In the genomic region with DNA sequence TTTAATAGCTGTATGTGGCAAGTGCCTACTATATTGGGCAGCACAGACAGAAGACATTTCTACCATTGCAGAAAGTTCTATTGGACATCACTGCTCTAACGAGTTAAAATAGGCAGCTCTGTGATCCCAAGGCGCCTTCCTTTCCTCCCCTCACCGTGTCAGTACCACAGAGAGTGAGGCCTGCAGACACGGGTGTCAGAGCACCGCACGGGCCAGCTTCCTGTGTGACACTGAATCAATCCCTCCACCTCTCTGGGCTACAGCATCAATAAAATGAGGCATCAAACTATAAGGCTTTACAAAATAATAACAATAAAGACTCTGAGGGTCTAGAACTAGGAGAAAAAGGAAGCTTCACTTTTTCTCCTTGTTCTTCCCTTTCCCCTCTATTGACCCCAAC, we compare ENCODE assay signal across 16 cellular contexts.
"Had no signal": no experiment of that assay in that cellular context is flagged by ENCODE, and none has a peak within 500 bp of the region (broad histone marks: within the 10 kb centered on the region; RNA-seq: fewer than 3 reads in every experiment).

No MANE protein-coding gene starts in this region.

- ATAC-seq: activated CD4-positive, alpha-beta T cell treated with anti-CD3 and anti-CD28 coated beads for 36 hours; activated CD8-positive, alpha-beta T cell treated with anti-CD3 and anti-CD28 coated beads for 36 hours; left lung; natural killer cell; psoas muscle; right lobe of liver; T-helper 17 cell had no signal

- H3K27ac Mint-ChIP-seq: activated CD4-positive, alpha-beta T cell treated with anti-CD3 and anti-CD28 coated beads for 36 hours; activated CD8-positive, alpha-beta T cell treated with anti-CD3 and anti-CD28 coated beads for 36 hours; memory B cell; natural killer cell; T-helper 17 cell had no signal

- H3K4me1 Mint-ChIP-seq: activated CD4-positive, alpha-beta T cell treated with anti-CD3 and anti-CD28 coated beads for 36 hours; memory B cell; natural killer cell; T-helper 17 cell had no signal

- H3K36me3 Mint-ChIP-seq: memory B cell, natural killer cell had no signal

- H3K36me3 ChIP-seq: esophagus muscularis mucosa, left lung, right lobe of liver, tibial nerve, WERI-Rb-1 had no signal

- DNase-seq: activated CD4-positive, alpha-beta T cell treated with anti-CD3 and anti-CD28 coated beads for 36 hours; activated CD8-positive, alpha-beta T cell treated with anti-CD3 and anti-CD28 coated beads for 36 hours; activated naive CD4-positive, alpha-beta T cell; anterior cingulate cortex; hippocampal formation; kidney; left lung; natural killer cell; psoas muscle; stimulated activated CD4-positive, alpha-beta T cell treated with anti-CD3 and anti-CD28 coated beads, Interleukin-1b, Interleukin-23, amount 100 ng/mL, for 48 hours; T-helper 17 cell; WERI-Rb-1 had no signal

- H3K27me3 ChIP-seq: right lobe of liver had no signal

- H3K9me3 Mint-ChIP-seq: activated CD8-positive, alpha-beta T cell treated with anti-CD3 and anti-CD28 coated beads for 36 hours; memory B cell; natural killer cell had no signal

- H3K4me3 Mint-ChIP-seq: activated CD4-positive, alpha-beta T cell treated with anti-CD3 and anti-CD28 coated beads for 36 hours; activated CD8-positive, alpha-beta T cell treated with anti-CD3 and anti-CD28 coated beads for 36 hours; memory B cell; natural killer cell; T-helper 17 cell had no signal

- H3K4me3 ChIP-seq: esophagus muscularis mucosa, left lung, psoas muscle, right lobe of liver, tibial nerve had no signal

- H3K27ac ChIP-seq: esophagus muscularis mucosa, left lung, psoas muscle, right lobe of liver, WERI-Rb-1 had no signal

- H3K4me1 ChIP-seq: left lung, psoas muscle, right lobe of liver had no signal

- H3K9me3 ChIP-seq: esophagus muscularis mucosa, left lung, psoas muscle, right lobe of liver, tibial nerve had no signal
